In genomic region chr11:36509265-36509664, GRCh38 we compare ENCODE assay signal across 8 cellular contexts. TPM values are rescaled to one million over a fixed set of nuclear protein-coding genes. Genes with fewer than 3 reads are reported as not detected.
DNase-seq lines count a peak whose midpoint lies in the region; ATAC-seq and TF ChIP-seq lines count a peak whose summit lies in the region.

No MANE protein-coding gene starts in this region.

- POLR2A ChIA-PET in BJ (lab: Charles Lee) = interaction anchor here (0.7 kb wide), 1 partner anchor 954 kb away, joined by 3 read pairs; no protein-coding TSS in a partner anchor

- CTCF ChIA-PET in BJ (lab: Yijun Ruan, JAX) = interaction anchor here (0.6 to 2.8 kb wide), 8 partner anchors 10 to 687 kb away, joined by 3 to 10 read pairs (median 3); no protein-coding TSS in a partner anchor

- H3K9me3 ChIP-seq in left ventricle myocardium inferior (replicated peaks) = peaks cover 15% of the 10 kb centered on the region

- H3K4me1 ChIP-seq in left ventricle myocardium inferior = peaks cover 58% of the 10 kb centered on the region
- peaks cover 4% of the 10 kb centered on the region for H3K4me1 ChIP-seq in rectal smooth muscle tissue (ENCODE audit: control insufficient read depth, insufficient read depth, low read length)

- H3K4me3 ChIP-seq in BJ (ENCODE audit: low read depth, low read length) = peak overlapping the region; percentile 100
- H3K4me3 ChIP-seq in left ventricle myocardium inferior = peak overlapping the region; percentile 88
- H3K4me3 ChIP-seq in rectal smooth muscle tissue (ENCODE audit: low read length) = peak overlapping the region; percentile 93

- H3K27ac Mint-ChIP-seq in activated naive CD8-positive, alpha-beta T cell treated with anti-CD3 and anti-CD28 coated beads for 36 hours = peak overlapping the region; percentile 91

- H3K36me3 Mint-ChIP-seq in activated naive CD8-positive, alpha-beta T cell treated with anti-CD3 and anti-CD28 coated beads for 36 hours = peaks cover 9% of the 10 kb centered on the region

- H3K4me3 Mint-ChIP-seq in activated naive CD8-positive, alpha-beta T cell treated with anti-CD3 and anti-CD28 coated beads for 36 hours = peak overlapping the region; percentile 99

- H3K36me3 ChIP-seq in BJ (ENCODE audit: control insufficient read depth, insufficient read depth, low read length) (no peaks in the 10 kb centered on the region), left ventricle myocardium inferior (no peaks in the 10 kb centered on the region), rectal smooth muscle tissue (ENCODE audit: control insufficient read depth, insufficient read depth, low read length) (no peaks in the 10 kb centered on the region)

- H3K27ac ChIP-seq in left ventricle myocardium inferior (replicated peaks) (peak overlapping the region; percentile 97), rectal smooth muscle tissue (ENCODE audit: low read depth, low read length) (peak overlapping the region; percentile 87)

- no peaks in the 10 kb centered on the region for H3K27me3 Mint-ChIP-seq in activated naive CD8-positive, alpha-beta T cell treated with anti-CD3 and anti-CD28 coated beads for 36 hours

- no peak for DNase-seq in BJ (ENCODE audit: low read depth)
- DNase-seq in NCI-H2171 (lab: John Stamatoyannopoulos, UW) = peak; percentile 64
- DNase-seq in activated naive CD8-positive, alpha-beta T cell treated with anti-CD3 and anti-CD28 coated beads for 36 hours = no peak
- DNase-seq in left ventricle myocardium inferior = no peak

- H3K27me3 ChIP-seq in BJ (ENCODE audit: control insufficient read depth, insufficient read depth, low read length) (no peaks in the 10 kb centered on the region), left ventricle myocardium inferior (ENCODE audit: low read depth) (no peaks in the 10 kb centered on the region), rectal smooth muscle tissue (ENCODE audit: control insufficient read depth, insufficient read depth, low read length) (no peaks in the 10 kb centered on the region)

- peaks cover 4% of the 10 kb centered on the region for H3K9me3 Mint-ChIP-seq in activated naive CD8-positive, alpha-beta T cell treated with anti-CD3 and anti-CD28 coated beads for 36 hours

- peaks cover 33% of the 10 kb centered on the region for H3K4me1 Mint-ChIP-seq in activated naive CD8-positive, alpha-beta T cell treated with anti-CD3 and anti-CD28 coated beads for 36 hours

- intact Hi-C loops in left ventricle myocardium inferior (cut with micrococcal nuclease) = no loop called here

- TF ChIP-seq CTCF in BJ (IDR thresholded peaks at IDR 0.05; ENCODE audit: insufficient read depth, low read depth, low read length) (no peak), left ventricle myocardium inferior (IDR thresholded peaks at IDR 0.05; ENCODE audit: borderline replicate concordance) (no peak)

- H3K9ac ChIP-seq in rectal smooth muscle tissue (ENCODE audit: low read length) = peak overlapping the region; percentile 76

- ATAC-seq in GM19324 (IDR thresholded peaks at IDR 0.05; ENCODE audit: low FRiP score, unreplicated experiment) = peak; percentile 12
- no peak for ATAC-seq in GM19397 (IDR thresholded peaks at IDR 0.05; ENCODE audit: unreplicated experiment)
- ATAC-seq in HG03520 (IDR thresholded peaks at IDR 0.05; ENCODE audit: unreplicated experiment) = no peak

RNA-seq across cellular contexts. Expression of gene TRAF6, which starts 0.8 kb away (rescaled TPM):
- polyA plus RNA-seq in BJ (2011; rRNA removed) = 6.2 and 9.0 TPM in 2 replicates
- 6.1 and 9.7 TPM in 2 replicates for polyA minus RNA-seq in BJ (2011; rRNA and poly(A)+ RNA removed)
- total RNA-seq in activated naive CD8-positive, alpha-beta T cell treated with anti-CD3 and anti-CD28 coated beads for 36 hours = 1 to 10 TPM; 8.5 to 9.8 TPM
- total RNA-seq in left ventricle myocardium inferior = 12.9 TPM

RNA-seq across cellular contexts. Expression of gene RAG1, which starts 58.5 kb away (rescaled TPM):
- polyA plus RNA-seq in BJ (2011; rRNA removed) = 0.10 and 0.22 TPM in 2 replicates
- 0.10 and 0.19 TPM in 2 replicates for polyA minus RNA-seq in BJ (2011; rRNA and poly(A)+ RNA removed)
- under 1 TPM; 0.38 to 0.43 TPM for total RNA-seq in activated naive CD8-positive, alpha-beta T cell treated with anti-CD3 and anti-CD28 coated beads for 36 hours
- total RNA-seq in left ventricle myocardium inferior = 1.6 TPM
